8 cellular contexts compared by ENCODE assay signal in the genomic region with DNA sequence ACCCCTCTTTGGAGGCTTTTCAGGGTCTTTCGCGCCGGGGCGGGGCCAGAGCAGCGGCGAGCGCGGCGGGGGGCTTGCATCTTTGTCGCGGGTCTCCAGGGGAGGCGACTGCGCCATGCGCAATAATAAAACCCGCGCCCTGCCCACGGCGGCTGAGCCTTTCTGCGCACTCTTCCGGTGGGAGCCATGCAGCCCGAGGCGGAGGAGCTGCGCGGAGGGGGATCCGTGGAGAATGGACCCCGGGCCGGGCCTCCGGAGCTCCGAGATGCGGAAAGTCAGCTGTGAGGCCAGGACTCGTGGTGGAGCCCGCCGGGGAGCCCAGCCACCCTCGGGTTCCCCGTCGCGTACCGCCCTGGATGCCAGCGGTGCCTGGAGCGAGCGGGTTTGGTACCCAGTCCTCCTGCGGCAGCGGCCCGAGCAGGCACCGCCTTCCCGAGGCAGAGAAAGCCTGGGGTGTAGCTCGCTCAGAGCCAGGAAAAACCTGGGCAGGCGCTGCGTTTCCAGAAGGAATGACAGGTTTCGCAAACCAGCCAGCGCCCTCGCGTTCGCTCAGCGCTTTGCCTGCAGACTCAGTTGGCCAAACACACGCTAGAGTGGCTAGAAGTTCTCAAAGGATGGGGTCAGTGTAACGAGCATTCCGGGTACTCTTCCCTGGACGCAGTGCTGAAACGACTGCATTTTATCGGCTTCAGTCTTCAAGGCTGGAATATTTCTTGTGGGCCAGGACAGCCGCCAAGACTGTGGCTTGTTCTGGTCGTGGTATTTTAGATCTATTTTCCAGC. TPM values are rescaled to one million over a fixed set of nuclear protein-coding genes. Genes with fewer than 3 reads are reported as not detected.
DNase-seq lines count a peak whose midpoint lies in the region; ATAC-seq, FAIRE-seq and TF ChIP-seq lines count a peak whose summit lies in the region.

No MANE protein-coding gene starts in this region.

- H3K9ac ChIP-seq in endothelial cell of umbilical vein (replicated peaks; ENCODE audit: extremely low read depth, insufficient read depth, low read length) = peak overlapping the region; percentile 98

- no peak for TF ChIP-seq POLR2A in endothelial cell of umbilical vein (IDR thresholded peaks at IDR 0.05; ENCODE audit: low read depth, low read length)

- peak overlapping the region; percentile 5 for H2AFZ ChIP-seq in endothelial cell of umbilical vein (ENCODE audit: low read depth, low read length)

- peak; percentile 93 for FAIRE-seq in endothelial cell of umbilical vein (lab: Jason Lieb, UNC)

- H3K36me3 ChIP-seq in endothelial cell of umbilical vein (ENCODE audit: control insufficient read depth in 2 of 2, extremely low read depth in 1 of 2, insufficient read depth in 2 of 2, low read length in 2 of 2) (no peaks in the 10 kb centered on the region), mesodermal cell (ENCODE audit: control insufficient read depth, insufficient read depth, low read length) (peaks cover 18% of the 10 kb centered on the region), tibial artery (no peaks in the 10 kb centered on the region)

- H3K9me3 ChIP-seq in AG04450 (ENCODE audit: control insufficient read depth, insufficient read depth, low read length) (no peaks in the 10 kb centered on the region; the same call in 1 of the 2 replicates), T-helper 17 cell (ENCODE audit: control insufficient read depth, low read length, poor library complexity, severe bottlenecking) (peaks cover 4% of the 10 kb centered on the region), endothelial cell of umbilical vein (replicated peaks; ENCODE audit: control insufficient read depth, insufficient read depth, low read length) (no peaks in the 10 kb centered on the region), mesodermal cell (ENCODE audit: control insufficient read depth, low read length) (no peaks in the 10 kb centered on the region), tibial artery (no peaks in the 10 kb centered on the region)

- DNase-seq in AG04450 (ENCODE audit: low read depth, low spot score) (peak; percentile 13), HEK293T (ENCODE audit: extremely low spot score) (peak; percentile 65), T-helper 17 cell (no peak), endothelial cell of umbilical vein (ENCODE audit: low read depth, low spot score) (peak; percentile 66), tibial artery (peak; percentile 50 to 84), NOMO-1 (lab: John Stamatoyannopoulos, UW; ENCODE audit: unreplicated experiment in 2 of 2) (no peak), NCI-H446 (lab: John Stamatoyannopoulos, UW) (no peak)

- no peak for ATAC-seq in T-helper 17 cell

- peaks cover 4% of the 10 kb centered on the region for H3K4me1 Mint-ChIP-seq in T-helper 17 cell

- peak overlapping the region; percentile 39 for H3K27ac ChIP-seq in AG04450 (ENCODE audit: low read depth, low read length)
- peak overlapping the region; percentile 59 for H3K27ac ChIP-seq in endothelial cell of umbilical vein (ENCODE audit: insufficient read depth, low read depth, low read length)
- H3K27ac ChIP-seq in mesodermal cell (ENCODE audit: low read depth, low read length, severe bottlenecking) = peak overlapping the region; percentile 48
- peak overlapping the region; percentile 98 to 99 for H3K27ac ChIP-seq in tibial artery

- WGBS in mesodermal cell (ENCODE audit: insufficient coverage in 2 of 2), 2 experiments = 0% methylated on average over 49 to 63 of the region's 63 CpGs

- POLR2A ChIA-PET in AG04450 (lab: Yijun Ruan, JAX) (interaction anchor here (0.7 to 1.7 kb wide), 3 partner anchors 45 to 154 kb away, joined by 3 read pairs; no protein-coding TSS in a partner anchor), HEK293T (lab: Yijun Ruan, JAX) (interaction anchor here (0.6 to 1.7 kb wide), 6 partner anchors 14 to 640 kb away, joined by 3 to 5 read pairs (median 4); no protein-coding TSS in a partner anchor), endothelial cell of umbilical vein (lab: Charles Lee) (interaction anchor here (1.0 to 1.3 kb wide), 4 partner anchors 85 to 359 kb away, joined by 3 read pairs; no protein-coding TSS in a partner anchor)

- H3K9me1 ChIP-seq in endothelial cell of umbilical vein (replicated peaks; ENCODE audit: control insufficient read depth, extremely low read depth, insufficient read depth, low read length) = no peaks in the 10 kb centered on the region

- no peak overlapping the region for H3K27ac Mint-ChIP-seq in T-helper 17 cell

- BruUV-seq in endothelial cell of umbilical vein (replicated peaks; lab: Mats Ljungman, UMichigan) = no TSS peak

- CTCF ChIA-PET in AG04450 (lab: Charles Lee) = interaction anchor here (1.2 to 2.0 kb wide), 3 partner anchors 83 to 349 kb away, joined by 3 to 16 read pairs (median 6); no protein-coding TSS in a partner anchor
- CTCF ChIA-PET in HEK293T (lab: Yijun Ruan, JAX) = interaction anchor here (0.6 to 1.5 kb wide), 4 partner anchors 13 to 162 kb away, joined by 3 to 4 read pairs (median 3); no protein-coding TSS in a partner anchor
- CTCF ChIA-PET in endothelial cell of umbilical vein (lab: Charles Lee) = interaction anchor here (0.9 to 3.0 kb wide), 9 partner anchors 8 to 349 kb away, joined by 3 to 50 read pairs (median 3); no protein-coding TSS in a partner anchor

- H3K79me2 ChIP-seq in endothelial cell of umbilical vein (ENCODE audit: control insufficient read depth, insufficient read depth, low read length) = peaks cover 51% of the 10 kb centered on the region

- peaks cover 2% of the 10 kb centered on the region for H3K36me3 Mint-ChIP-seq in T-helper 17 cell (ENCODE audit: low read depth)

- peaks cover 71% of the 10 kb centered on the region for H3K27me3 Mint-ChIP-seq in T-helper 17 cell

- H3K4me3 Mint-ChIP-seq in T-helper 17 cell = peak overlapping the region; percentile 71

- dilution Hi-C loops in endothelial cell of umbilical vein (cut with MboI; ENCODE audit: extremely low pct_ligation_motif_present, low sequenced_read_pairs) = no loop called here

- H3K4me1 ChIP-seq in endothelial cell of umbilical vein (ENCODE audit: control insufficient read depth, extremely low read depth, insufficient read depth, low read length) (peaks cover 30% of the 10 kb centered on the region), mesodermal cell (ENCODE audit: control insufficient read depth, insufficient read depth, low read length, poor library complexity, severe bottlenecking) (peaks cover 14% of the 10 kb centered on the region), tibial artery (peaks cover 0 to 31% (median 10%) of the 10 kb centered on the region in 4 donors)

- 0 out of 2 replicates have a peak, but pooled peaks have one; percentile 5 for TF ChIP-seq CTCF in AG04450 (IDR thresholded peaks at IDR 0.05; ENCODE audit: low read depth, low read length)
- no peak for TF ChIP-seq CTCF in endothelial cell of umbilical vein (IDR thresholded peaks at IDR 0.05; ENCODE audit: extremely low read depth in 1 of 2, insufficient read depth in 1 of 2, low read depth in 1 of 2, low read length in 2 of 2)
- no peak for TF ChIP-seq CTCF in tibial artery (IDR thresholded peaks at IDR 0.05)

- H3K27me3 ChIP-seq in AG04450 (ENCODE audit: control insufficient read depth, insufficient read depth, low read length) (no peaks in the 10 kb centered on the region), endothelial cell of umbilical vein (ENCODE audit: control insufficient read depth in 2 of 2, insufficient read depth in 2 of 2, low read length in 2 of 2) (no peaks in the 10 kb centered on the region), tibial artery (no peaks in the 10 kb centered on the region)

- H3K4me2 ChIP-seq in endothelial cell of umbilical vein (ENCODE audit: insufficient read depth, low read length) = peak overlapping the region; percentile 85

- intact Hi-C loops in endothelial cell of umbilical vein (cut with micrococcal nuclease) (loop anchor here (1.0 to 2.0 kb wide), 5 partner anchors 83 to 348 kb away; no protein-coding TSS in a partner anchor), tibial artery (cut with DNase I; ENCODE audit: low total_unique reads) (loop anchor here (5.0 to 10.0 kb wide), 2 partner anchors 84 to 349 kb away; no protein-coding TSS in a partner anchor)

- H3K4me3 ChIP-seq in AG04450 (ENCODE audit: low read depth, low read length) (peak overlapping the region; percentile 76), endothelial cell of umbilical vein (replicated peaks in 1 of 3; ENCODE audit: insufficient read depth in 1 of 3, low read depth in 1 of 3, low read length in 3 of 3) (peak overlapping the region; percentile 64 to 96 (median 91)), mesodermal cell (ENCODE audit: extremely low read depth, insufficient read depth, low read length, poor library complexity, severe bottlenecking) (peak overlapping the region; percentile 87), tibial artery (peak overlapping the region; percentile 95 to 97)

- H4K20me1 ChIP-seq in endothelial cell of umbilical vein (replicated peaks; ENCODE audit: control insufficient read depth, extremely low read depth, insufficient read depth, low read length) = no peaks in the 10 kb centered on the region

TF ChIP-seq in HEK293T, 16 proteins besides CTCF, POLR2A, EP300 and RAD21 (continues in another document):
- TF ChIP-seq FOXM1 (IDR thresholded peaks at IDR 0.05; ENCODE audit: borderline replicate concordance) (no peak), FOXA1 (IDR thresholded peaks at IDR 0.05) (no peak), BHLHE40 (IDR thresholded peaks at IDR 0.05; ENCODE audit: borderline replicate concordance) (no peak), ELF4 (IDR thresholded peaks at IDR 0.05) (no peak), L3MBTL2 (conservative IDR thresholded peaks at IDR 0.05) (no peak; the same call in none of the 2 replicates), TARDBP (IDR thresholded peaks at IDR 0.05) (no peak)

TF ChIP-seq in endothelial cell of umbilical vein, 7 proteins besides CTCF, POLR2A, EP300 and RAD21:
- TF ChIP-seq, protein P1, sequence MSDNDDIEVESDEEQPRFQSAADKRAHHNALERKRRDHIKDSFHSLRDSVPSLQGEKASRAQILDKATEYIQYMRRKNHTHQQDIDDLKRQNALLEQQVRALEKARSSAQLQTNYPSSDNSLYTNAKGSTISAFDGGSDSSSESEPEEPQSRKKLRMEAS (IDR thresholded peaks at IDR 0.05; ENCODE audit: insufficient read depth, insufficient read length) = no peak
- peak; percentile 57 for TF ChIP-seq POLR2AphosphoS5 (IDR thresholded peaks at IDR 0.05; ENCODE audit: insufficient read depth, low read depth, low read length)

RNA-seq across cellular contexts. Expression of a gene that starts 1.3 kb away (rescaled TPM):
- 62.0 and 73.2 TPM in 2 replicates for polyA plus RNA-seq in AG04450 (2011; rRNA removed)
- polyA minus RNA-seq in AG04450 (2011; rRNA and poly(A)+ RNA removed) = 56.3 and 65.2 TPM in 2 replicates
- under 1 TPM; 0.18 to 0.20 TPM for total RNA-seq in T-helper 17 cell
- 340 and 362 TPM in 2 replicates for total RNA-seq in endothelial cell of umbilical vein
- polyA plus RNA-seq in endothelial cell of umbilical vein = 36.4 and 46.9 TPM in 2 replicates
- 87.4 and 93.7 TPM in 2 replicates for polyA plus RNA-seq in endothelial cell of umbilical vein (2011; cell fraction: cytosol; rRNA removed)
- 174 and 257 TPM in 2 replicates for polyA plus RNA-seq in endothelial cell of umbilical vein (2011; cell fraction: nucleus; rRNA removed)
- 84.1 and 114 TPM in 2 replicates for polyA plus RNA-seq in endothelial cell of umbilical vein (2012)
- 67.5 and 84.9 TPM in 2 replicates for polyA minus RNA-seq in endothelial cell of umbilical vein
- polyA minus RNA-seq in endothelial cell of umbilical vein (2011; cell fraction: cytosol; rRNA and poly(A)+ RNA removed) = 4.9 TPM
- polyA minus RNA-seq in endothelial cell of umbilical vein (2011; cell fraction: nucleus; rRNA and poly(A)+ RNA removed) = 67.4 and 81.2 TPM in 2 replicates
- polyA plus RNA-seq in mesodermal cell (2013, experiment 1 of 2) = 156 TPM
- polyA plus RNA-seq in mesodermal cell (2013, experiment 2 of 2) = 143 TPM

Comparison
In these comparisons a context has a peak if more than half of its experiments do, and no peak if none do; other contexts are left out.
1. DNase-seq: peak in AG04450 (single experiment), HEK293T (single experiment), endothelial cell of umbilical vein (single experiment) and tibial artery (2 of 2); none in T-helper 17 cell (0 of 3), NOMO-1 (0 of 2) and NCI-H446 (0 of 2).
2. H3K27ac ChIP-seq: peak in every context shown above with its lines; median percentile 98 in tibial artery; 59 in endothelial cell of umbilical vein; 48 in mesodermal cell; 39 in AG04450.
3. RNA of a gene that starts 1.3 kb away (total RNA-seq): 340 to 362 TPM in endothelial cell of umbilical vein; 0.18 to 0.20 TPM in T-helper 17 cell; every median in the first group is over 100 times any median in the second.
4. Peak in every context shown above with its lines, with median percentiles within 50 percentile points of each other: H3K4me3 ChIP-seq.